ENCODE assay signal across 25 cellular contexts in genomic region chr10:127968659-127969058, GRCh38.
DNase-seq lines count a peak whose midpoint lies in the region; ATAC-seq and TF ChIP-seq lines count a peak whose summit lies in the region.
"Had no signal": no experiment of that assay in that cellular context is flagged by ENCODE, and none has a peak within 500 bp of the region (broad histone marks: within the 10 kb centered on the region; RNA-seq: fewer than 3 reads in every experiment).

No MANE protein-coding gene starts in this region.

- no peaks in the 10 kb centered on the region for H3K9me3 Mint-ChIP-seq in activated naive CD8-positive, alpha-beta T cell treated with anti-CD3 and anti-CD28 coated beads for 36 hours
- H3K9me3 Mint-ChIP-seq: activated B cell treated with CpG ODN at 0.5 μM for 24 hours; activated naive CD4-positive, alpha-beta T cell treated with anti-CD3 and anti-CD28 coated beads, Interleukin-2, amount 10 ng/mL, durations not matched to agents 7 days and 5 days; activated T-helper 1 cell treated with anti-CD3 and anti-CD28 coated beads, Interleukin-12 subunit alpha, Interleukin-12 subunit beta, Interleukin-2, Interleukin-4 antibody, amounts not matched to agents 30 ng/mL and 10 ng/mL and 1 ng/mL, durations not matched to agents 14 hours and 24 hours and 36 hours; central memory CD8-positive, alpha-beta T cell; IgD-negative memory B cell; stimulated activated effector memory CD8-positive, alpha-beta T cell treated with anti-CD3 and anti-CD28 coated beads, Interleukin-12 subunit alpha, Interleukin-12 subunit beta, amount 100 ng/mL, for 72 hours had no signal

- no peak overlapping the region for H3K4me3 ChIP-seq in lower lobe of right lung
- H3K4me3 ChIP-seq: psoas muscle, smooth muscle cell had no signal

- no peaks in the 10 kb centered on the region for H3K27me3 ChIP-seq in lower lobe of right lung (ENCODE audit: low read depth)
- H3K27me3 ChIP-seq: neutrophil had no signal

- H3K27ac ChIP-seq in lower lobe of right lung = peak overlapping the region; percentile 56
- H3K27ac ChIP-seq: neutrophil, psoas muscle had no signal

- H3K4me1 ChIP-seq in lower lobe of right lung = peaks cover 19% of the 10 kb centered on the region
- H3K4me1 ChIP-seq: psoas muscle had no signal

- peak; percentile 28 for DNase-seq in amniotic epithelial cell (ENCODE audit: low read depth)
- DNase-seq in Right ventricle myocardium superior = no peak
- no peak for DNase-seq in lower lobe of right lung
- DNase-seq in superior temporal gyrus (ENCODE audit: extremely low spot score) = peak; percentile 46
- no peak for DNase-seq in sciatic nerve (ENCODE audit: low spot score)
- no peak for DNase-seq in activated naive CD8-positive, alpha-beta T cell treated with anti-CD3 and anti-CD28 coated beads for 36 hours
- DNase-seq: activated B cell treated with CpG ODN at 0.5 μM for 24 hours; activated naive CD4-positive, alpha-beta T cell treated with anti-CD3 and anti-CD28 coated beads, Interleukin-2, amount 10 ng/mL, durations not matched to agents 7 days and 5 days; aorta; HFFc6; mammary epithelial cell; NCI-H1092; NCI-H1930; NCI-H774; psoas muscle; RPMI8226; SK-N-SH had no signal

- no peak overlapping the region for H3K4me3 Mint-ChIP-seq in activated naive CD8-positive, alpha-beta T cell treated with anti-CD3 and anti-CD28 coated beads for 36 hours
- H3K4me3 Mint-ChIP-seq: activated B cell treated with CpG ODN at 0.5 μM for 24 hours; activated naive CD4-positive, alpha-beta T cell treated with anti-CD3 and anti-CD28 coated beads, Interleukin-2, amount 10 ng/mL, durations not matched to agents 7 days and 5 days; activated T-helper 1 cell treated with anti-CD3 and anti-CD28 coated beads, Interleukin-12 subunit alpha, Interleukin-12 subunit beta, Interleukin-2, Interleukin-4 antibody, amounts not matched to agents 30 ng/mL and 10 ng/mL and 1 ng/mL, durations not matched to agents 14 hours and 24 hours and 36 hours; CD14-positive monocyte; central memory CD8-positive, alpha-beta T cell; HFFc6; IgD-negative memory B cell; stimulated activated effector memory CD8-positive, alpha-beta T cell treated with anti-CD3 and anti-CD28 coated beads, Interleukin-12 subunit alpha, Interleukin-12 subunit beta, amount 100 ng/mL, for 72 hours had no signal

- H3K27ac Mint-ChIP-seq in activated naive CD8-positive, alpha-beta T cell treated with anti-CD3 and anti-CD28 coated beads for 36 hours = no peak overlapping the region
- H3K27ac Mint-ChIP-seq: activated B cell treated with CpG ODN at 0.5 μM for 24 hours; activated naive CD4-positive, alpha-beta T cell treated with anti-CD3 and anti-CD28 coated beads, Interleukin-2, amount 10 ng/mL, durations not matched to agents 7 days and 5 days; activated T-helper 1 cell treated with anti-CD3 and anti-CD28 coated beads, Interleukin-12 subunit alpha, Interleukin-12 subunit beta, Interleukin-2, Interleukin-4 antibody, amounts not matched to agents 30 ng/mL and 10 ng/mL and 1 ng/mL, durations not matched to agents 14 hours and 24 hours and 36 hours; HFFc6; IgD-negative memory B cell; stimulated activated effector memory CD8-positive, alpha-beta T cell treated with anti-CD3 and anti-CD28 coated beads, Interleukin-12 subunit alpha, Interleukin-12 subunit beta, amount 100 ng/mL, for 72 hours had no signal

- no peaks in the 10 kb centered on the region for H3K36me3 ChIP-seq in lower lobe of right lung
- H3K36me3 ChIP-seq: neutrophil had no signal

- no peaks in the 10 kb centered on the region for H3K9me3 ChIP-seq in lower lobe of right lung
- H3K9me3 ChIP-seq: neutrophil, psoas muscle, SK-N-SH had no signal

- no peak for TF ChIP-seq CTCF in lower lobe of right lung (IDR thresholded peaks at IDR 0.05)

- H3K27me3 Mint-ChIP-seq in activated naive CD8-positive, alpha-beta T cell treated with anti-CD3 and anti-CD28 coated beads for 36 hours = peaks cover 8% of the 10 kb centered on the region

- peak; percentile 66 for ATAC-seq in Right ventricle myocardium superior (ENCODE audit: poor library complexity)
- no peak for ATAC-seq in lower lobe of right lung
- no peak for ATAC-seq in sciatic nerve
- no peak for ATAC-seq in HG03520 (IDR thresholded peaks at IDR 0.05; ENCODE audit: unreplicated experiment)
- ATAC-seq: psoas muscle had no signal

- no peaks in the 10 kb centered on the region for H3K4me1 Mint-ChIP-seq in activated naive CD8-positive, alpha-beta T cell treated with anti-CD3 and anti-CD28 coated beads for 36 hours
- H3K4me1 Mint-ChIP-seq: activated B cell treated with CpG ODN at 0.5 μM for 24 hours; activated naive CD4-positive, alpha-beta T cell treated with anti-CD3 and anti-CD28 coated beads, Interleukin-2, amount 10 ng/mL, durations not matched to agents 7 days and 5 days; central memory CD8-positive, alpha-beta T cell; IgD-negative memory B cell had no signal

- no peaks in the 10 kb centered on the region for H3K36me3 Mint-ChIP-seq in activated naive CD8-positive, alpha-beta T cell treated with anti-CD3 and anti-CD28 coated beads for 36 hours
- H3K36me3 Mint-ChIP-seq: activated naive CD4-positive, alpha-beta T cell treated with anti-CD3 and anti-CD28 coated beads, Interleukin-2, amount 10 ng/mL, durations not matched to agents 7 days and 5 days; IgD-negative memory B cell; stimulated activated effector memory CD8-positive, alpha-beta T cell treated with anti-CD3 and anti-CD28 coated beads, Interleukin-12 subunit alpha, Interleukin-12 subunit beta, amount 100 ng/mL, for 72 hours had no signal

- intact Hi-C loops in Right ventricle myocardium superior (cut with DNase I) = no loop called here
- intact Hi-C loops in lower lobe of right lung (cut with DNase I) = no loop called here
- intact Hi-C loops in sciatic nerve (cut with DNase I) = no loop called here

Comparison
In these comparisons a context has a peak if more than half of its experiments do, and no peak if none do; other contexts are left out.
1. DNase-seq: peak in amniotic epithelial cell (single experiment) and superior temporal gyrus (single experiment); none in Right ventricle myocardium superior (single experiment), lower lobe of right lung (single experiment), sciatic nerve (single experiment) and activated naive CD8-positive, alpha-beta T cell treated with anti-CD3 and anti-CD28 coated beads for 36 hours (single experiment).